2 cellular contexts compared by ENCODE assay signal in the genomic region with DNA sequence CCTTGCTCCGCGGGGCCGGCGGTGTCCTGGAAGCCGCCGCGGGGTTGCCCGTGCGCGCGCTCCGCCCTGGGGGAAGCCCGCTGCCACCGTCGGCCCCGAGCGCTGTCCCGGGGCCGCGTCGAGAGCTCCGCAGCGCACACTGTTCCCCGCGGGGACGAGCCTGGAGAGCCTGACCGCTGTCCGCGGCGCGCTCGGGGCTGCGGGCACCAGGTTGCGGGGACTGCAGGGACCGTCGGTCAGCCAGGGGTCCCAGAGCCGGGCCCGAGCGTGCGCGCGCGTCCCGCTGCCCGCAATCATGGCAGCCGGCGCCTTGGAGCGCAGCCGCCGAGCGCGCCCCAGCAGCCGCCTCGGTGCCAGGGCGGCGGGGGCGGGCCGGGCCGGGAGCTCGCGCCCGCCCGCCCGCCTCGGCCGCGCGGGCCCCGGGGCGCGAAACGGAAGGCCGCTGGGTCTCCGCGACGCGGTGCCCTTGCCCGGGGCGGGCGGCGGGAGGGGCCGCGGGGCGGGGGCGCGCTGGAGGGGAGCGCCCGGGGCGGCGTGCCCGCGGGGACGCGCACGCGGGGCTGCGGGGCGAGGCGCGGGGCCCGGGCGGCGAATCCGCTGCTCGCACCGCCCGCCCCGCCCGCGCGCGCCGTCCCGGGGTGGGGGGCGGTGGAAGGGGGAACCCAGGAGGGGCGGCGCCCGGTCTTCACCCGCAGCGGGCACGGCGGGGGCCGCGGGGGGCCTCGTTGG.
TF ChIP-seq lines count a peak whose summit lies in the region.

No MANE protein-coding gene starts in this region.

TF ChIP-seq in IMR-90, 13 proteins besides CTCF, POLR2A, EP300 and RAD21 (continued from another document):
- TF ChIP-seq, protein P1, sequence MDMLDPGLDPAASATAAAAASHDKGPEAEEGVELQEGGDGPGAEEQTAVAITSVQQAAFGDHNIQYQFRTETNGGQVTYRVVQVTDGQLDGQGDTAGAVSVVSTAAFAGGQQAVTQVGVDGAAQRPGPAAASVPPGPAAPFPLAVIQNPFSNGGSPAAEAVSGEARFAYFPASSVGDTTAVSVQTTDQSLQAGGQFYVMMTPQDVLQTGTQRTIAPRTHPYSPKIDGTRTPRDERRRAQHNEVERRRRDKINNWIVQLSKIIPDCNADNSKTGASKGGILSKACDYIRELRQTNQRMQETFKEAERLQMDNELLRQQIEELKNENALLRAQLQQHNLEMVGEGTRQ (IDR thresholded peaks at IDR 0.05; ENCODE audit: low read depth, low read length), result no peak
- no peak for TF ChIP-seq CHD1 (IDR thresholded peaks at IDR 0.05; ENCODE audit: low read depth, low read length)
- no peak for TF ChIP-seq BHLHE40 (IDR thresholded peaks at IDR 0.05; ENCODE audit: low read depth, low read length)
- no peak for TF ChIP-seq MAFK (IDR thresholded peaks at IDR 0.05; ENCODE audit: low read depth, low read length)
- TF ChIP-seq MAZ (IDR thresholded peaks at IDR 0.05; ENCODE audit: borderline replicate concordance, low read depth, low read length), result no peak; the same call in 1 of the 2 replicates
- TF ChIP-seq, protein P2, sequence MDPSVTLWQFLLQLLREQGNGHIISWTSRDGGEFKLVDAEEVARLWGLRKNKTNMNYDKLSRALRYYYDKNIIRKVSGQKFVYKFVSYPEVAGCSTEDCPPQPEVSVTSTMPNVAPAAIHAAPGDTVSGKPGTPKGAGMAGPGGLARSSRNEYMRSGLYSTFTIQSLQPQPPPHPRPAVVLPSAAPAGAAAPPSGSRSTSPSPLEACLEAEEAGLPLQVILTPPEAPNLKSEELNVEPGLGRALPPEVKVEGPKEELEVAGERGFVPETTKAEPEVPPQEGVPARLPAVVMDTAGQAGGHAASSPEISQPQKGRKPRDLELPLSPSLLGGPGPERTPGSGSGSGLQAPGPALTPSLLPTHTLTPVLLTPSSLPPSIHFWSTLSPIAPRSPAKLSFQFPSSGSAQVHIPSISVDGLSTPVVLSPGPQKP (IDR thresholded peaks at IDR 0.05; ENCODE audit: borderline replicate concordance, low read depth, low read length), result no peak
- TF ChIP-seq MXI1 (IDR thresholded peaks at IDR 0.05; ENCODE audit: borderline replicate concordance, low read depth, low read length), result no peak
- no peak for TF ChIP-seq FOS (IDR thresholded peaks at IDR 0.05; ENCODE audit: low read depth, low read length)
- TF ChIP-seq SMC3 (IDR thresholded peaks at IDR 0.05; ENCODE audit: low read depth, low read length), result no peak
- no peak for TF ChIP-seq RFX5 (IDR thresholded peaks at IDR 0.05; ENCODE audit: low read depth, low read length)
- no peak for TF ChIP-seq RCOR1 (IDR thresholded peaks at IDR 0.05; ENCODE audit: insufficient replicate concordance, low read length)
TF ChIP-seq in IMR-90: peak in this region for 0.

TF ChIP-seq in WTC11, 78 proteins besides CTCF, POLR2A, EP300 and RAD21:
- TF ChIP-seq, protein P3, sequence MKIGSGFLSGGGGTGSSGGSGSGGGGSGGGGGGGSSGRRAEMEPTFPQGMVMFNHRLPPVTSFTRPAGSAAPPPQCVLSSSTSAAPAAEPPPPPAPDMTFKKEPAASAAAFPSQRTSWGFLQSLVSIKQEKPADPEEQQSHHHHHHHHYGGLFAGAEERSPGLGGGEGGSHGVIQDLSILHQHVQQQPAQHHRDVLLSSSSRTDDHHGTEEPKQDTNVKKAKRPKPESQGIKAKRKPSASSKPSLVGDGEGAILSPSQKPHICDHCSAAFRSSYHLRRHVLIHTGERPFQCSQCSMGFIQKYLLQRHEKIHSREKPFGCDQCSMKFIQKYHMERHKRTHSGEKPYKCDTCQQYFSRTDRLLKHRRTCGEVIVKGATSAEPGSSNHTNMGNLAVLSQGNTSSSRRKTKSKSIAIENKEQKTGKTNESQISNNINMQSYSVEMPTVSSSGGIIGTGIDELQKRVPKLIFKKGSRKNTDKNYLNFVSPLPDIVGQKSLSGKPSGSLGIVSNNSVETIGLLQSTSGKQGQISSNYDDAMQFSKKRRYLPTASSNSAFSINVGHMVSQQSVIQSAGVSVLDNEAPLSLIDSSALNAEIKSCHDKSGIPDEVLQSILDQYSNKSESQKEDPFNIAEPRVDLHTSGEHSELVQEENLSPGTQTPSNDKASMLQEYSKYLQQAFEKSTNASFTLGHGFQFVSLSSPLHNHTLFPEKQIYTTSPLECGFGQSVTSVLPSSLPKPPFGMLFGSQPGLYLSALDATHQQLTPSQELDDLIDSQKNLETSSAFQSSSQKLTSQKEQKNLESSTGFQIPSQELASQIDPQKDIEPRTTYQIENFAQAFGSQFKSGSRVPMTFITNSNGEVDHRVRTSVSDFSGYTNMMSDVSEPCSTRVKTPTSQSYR (CRISPR knock-in tag; IDR thresholded peaks at IDR 0.05), result no peak
- TF ChIP-seq SOX15 (CRISPR knock-in tag; IDR thresholded peaks at IDR 0.05), result no peak
- TF ChIP-seq, protein P4, sequence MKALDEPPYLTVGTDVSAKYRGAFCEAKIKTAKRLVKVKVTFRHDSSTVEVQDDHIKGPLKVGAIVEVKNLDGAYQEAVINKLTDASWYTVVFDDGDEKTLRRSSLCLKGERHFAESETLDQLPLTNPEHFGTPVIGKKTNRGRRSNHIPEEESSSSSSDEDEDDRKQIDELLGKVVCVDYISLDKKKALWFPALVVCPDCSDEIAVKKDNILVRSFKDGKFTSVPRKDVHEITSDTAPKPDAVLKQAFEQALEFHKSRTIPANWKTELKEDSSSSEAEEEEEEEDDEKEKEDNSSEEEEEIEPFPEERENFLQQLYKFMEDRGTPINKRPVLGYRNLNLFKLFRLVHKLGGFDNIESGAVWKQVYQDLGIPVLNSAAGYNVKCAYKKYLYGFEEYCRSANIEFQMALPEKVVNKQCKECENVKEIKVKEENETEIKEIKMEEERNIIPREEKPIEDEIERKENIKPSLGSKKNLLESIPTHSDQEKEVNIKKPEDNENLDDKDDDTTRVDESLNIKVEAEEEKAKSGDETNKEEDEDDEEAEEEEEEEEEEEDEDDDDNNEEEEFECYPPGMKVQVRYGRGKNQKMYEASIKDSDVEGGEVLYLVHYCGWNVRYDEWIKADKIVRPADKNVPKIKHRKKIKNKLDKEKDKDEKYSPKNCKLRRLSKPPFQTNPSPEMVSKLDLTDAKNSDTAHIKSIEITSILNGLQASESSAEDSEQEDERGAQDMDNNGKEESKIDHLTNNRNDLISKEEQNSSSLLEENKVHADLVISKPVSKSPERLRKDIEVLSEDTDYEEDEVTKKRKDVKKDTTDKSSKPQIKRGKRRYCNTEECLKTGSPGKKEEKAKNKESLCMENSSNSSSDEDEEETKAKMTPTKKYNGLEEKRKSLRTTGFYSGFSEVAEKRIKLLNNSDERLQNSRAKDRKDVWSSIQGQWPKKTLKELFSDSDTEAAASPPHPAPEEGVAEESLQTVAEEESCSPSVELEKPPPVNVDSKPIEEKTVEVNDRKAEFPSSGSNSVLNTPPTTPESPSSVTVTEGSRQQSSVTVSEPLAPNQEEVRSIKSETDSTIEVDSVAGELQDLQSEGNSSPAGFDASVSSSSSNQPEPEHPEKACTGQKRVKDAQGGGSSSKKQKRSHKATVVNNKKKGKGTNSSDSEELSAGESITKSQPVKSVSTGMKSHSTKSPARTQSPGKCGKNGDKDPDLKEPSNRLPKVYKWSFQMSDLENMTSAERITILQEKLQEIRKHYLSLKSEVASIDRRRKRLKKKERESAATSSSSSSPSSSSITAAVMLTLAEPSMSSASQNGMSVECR (CRISPR knock-in tag; IDR thresholded peaks at IDR 0.05; ENCODE audit: borderline replicate concordance), result no peak; the same call in 1 of the 2 replicates
- TF ChIP-seq ZNF416 (CRISPR knock-in tag; IDR thresholded peaks at IDR 0.05), result no peak
- no peak for TF ChIP-seq NFE2L1 (CRISPR knock-in tag; IDR thresholded peaks at IDR 0.05)
- TF ChIP-seq FOXK1 (CRISPR knock-in tag; IDR thresholded peaks at IDR 0.05), result no peak
- TF ChIP-seq NFATC4 (CRISPR knock-in tag; IDR thresholded peaks at IDR 0.05), result no peak
- TF ChIP-seq RORB (CRISPR knock-in tag; IDR thresholded peaks at IDR 0.05), result no peak
- TF ChIP-seq, protein P5, sequence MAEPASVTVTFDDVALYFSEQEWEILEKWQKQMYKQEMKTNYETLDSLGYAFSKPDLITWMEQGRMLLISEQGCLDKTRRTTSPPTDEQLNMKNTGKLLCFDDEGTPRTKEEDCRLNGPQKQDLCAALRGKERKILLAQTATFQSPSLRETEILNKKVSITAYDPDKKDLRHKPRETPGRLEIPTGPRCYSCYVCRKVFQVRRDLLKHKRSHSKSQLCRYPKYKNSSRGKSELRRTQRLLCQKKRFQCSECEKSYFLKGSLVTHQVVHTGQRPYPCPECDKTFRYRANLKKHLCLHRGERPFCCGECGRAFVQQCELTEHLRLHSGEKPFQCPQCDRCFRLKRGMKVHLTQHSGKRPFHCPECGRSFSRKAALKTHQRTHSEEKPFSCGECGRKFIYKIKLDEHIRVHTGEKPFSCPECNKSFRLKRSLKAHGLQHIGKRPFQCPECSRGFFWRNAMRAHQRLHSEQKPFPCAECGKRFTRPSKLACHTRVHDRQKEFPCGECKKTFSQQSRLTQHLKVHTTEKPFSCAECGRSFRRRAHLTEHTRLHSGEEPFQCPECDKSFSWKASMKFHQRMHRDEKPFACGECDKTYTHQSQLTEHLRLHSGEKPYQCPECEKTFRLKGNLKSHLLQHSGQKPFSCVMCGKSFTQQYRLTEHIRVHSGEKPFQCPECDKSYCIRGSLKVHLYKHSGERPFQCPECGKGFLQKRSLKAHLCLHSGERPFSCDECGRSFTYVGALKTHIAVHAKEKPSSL (CRISPR knock-in tag; conservative IDR thresholded peaks at IDR 0.05), result no peak
- no peak for TF ChIP-seq NR3C1 (CRISPR knock-in tag; conservative IDR thresholded peaks at IDR 0.05; ENCODE audit: low read depth)
- TF ChIP-seq, protein P6, sequence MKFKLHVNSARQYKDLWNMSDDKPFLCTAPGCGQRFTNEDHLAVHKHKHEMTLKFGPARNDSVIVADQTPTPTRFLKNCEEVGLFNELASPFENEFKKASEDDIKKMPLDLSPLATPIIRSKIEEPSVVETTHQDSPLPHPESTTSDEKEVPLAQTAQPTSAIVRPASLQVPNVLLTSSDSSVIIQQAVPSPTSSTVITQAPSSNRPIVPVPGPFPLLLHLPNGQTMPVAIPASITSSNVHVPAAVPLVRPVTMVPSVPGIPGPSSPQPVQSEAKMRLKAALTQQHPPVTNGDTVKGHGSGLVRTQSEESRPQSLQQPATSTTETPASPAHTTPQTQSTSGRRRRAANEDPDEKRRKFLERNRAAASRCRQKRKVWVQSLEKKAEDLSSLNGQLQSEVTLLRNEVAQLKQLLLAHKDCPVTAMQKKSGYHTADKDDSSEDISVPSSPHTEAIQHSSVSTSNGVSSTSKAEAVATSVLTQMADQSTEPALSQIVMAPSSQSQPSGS (CRISPR knock-in tag; IDR thresholded peaks at IDR 0.05; ENCODE audit: borderline replicate concordance, low read depth), result no peak
- TF ChIP-seq ELF4 (CRISPR knock-in tag; IDR thresholded peaks at IDR 0.05; ENCODE audit: low read depth), result no peak
- no peak for TF ChIP-seq IRF2 (CRISPR knock-in tag; IDR thresholded peaks at IDR 0.05; ENCODE audit: borderline replicate concordance, low read depth)
- no peak for TF ChIP-seq TCF7 (CRISPR knock-in tag; IDR thresholded peaks at IDR 0.05; ENCODE audit: low read depth)
- TF ChIP-seq ZNF232 (CRISPR knock-in tag; IDR thresholded peaks at IDR 0.05), result no peak
- no peak for TF ChIP-seq GTF2I (CRISPR knock-in tag; conservative IDR thresholded peaks at IDR 0.05)
- no peak for TF ChIP-seq JUN (CRISPR knock-in tag; IDR thresholded peaks at IDR 0.05)
- TF ChIP-seq ESRRA (CRISPR knock-in tag; IDR thresholded peaks at IDR 0.05; ENCODE audit: borderline replicate concordance), result no peak
